ENCODE assay signal across 20 cellular contexts in genomic region chr1:184656221-184656620, GRCh38.
DNase-seq lines count a peak whose midpoint lies in the region; FAIRE-seq and TF ChIP-seq lines count a peak whose summit lies in the region.
"Had no signal": no experiment of that assay in that cellular context is flagged by ENCODE, and none has a peak within 500 bp of the region (broad histone marks: within the 10 kb centered on the region; RNA-seq: fewer than 3 reads in every experiment).

No MANE protein-coding gene starts in this region.

- H3K27ac Mint-ChIP-seq in astrocyte (ENCODE audit: unreplicated experiment) (no peak overlapping the region), mesothelial cell of epicardium (peak overlapping the region; percentile 24), Caco-2 (ENCODE audit: unreplicated experiment) (no peak overlapping the region)
- H3K27ac Mint-ChIP-seq: B cell; CD4-positive, alpha-beta T cell; GM23338 had no signal

- BruUV-seq in Caco-2 (replicated peaks; lab: Mats Ljungman, UMichigan), result no TSS peak

- H3K4me1 Mint-ChIP-seq in astrocyte (ENCODE audit: low read depth, unreplicated experiment) (no peaks in the 10 kb centered on the region), mesothelial cell of epicardium (peaks cover 11% of the 10 kb centered on the region), Caco-2 (ENCODE audit: low read depth, unreplicated experiment) (no peaks in the 10 kb centered on the region)
- H3K4me1 Mint-ChIP-seq: B cell had no signal

- no peak overlapping the region for H3K4me2 ChIP-seq in astrocyte (ENCODE audit: low read length)
- H3K4me2 ChIP-seq: GM23338 had no signal

- no peak overlapping the region for H3K4me3 Mint-ChIP-seq in astrocyte (ENCODE audit: unreplicated experiment)
- no peak overlapping the region for H3K4me3 Mint-ChIP-seq in mesothelial cell of epicardium
- no peak overlapping the region for H3K4me3 Mint-ChIP-seq in Caco-2 (ENCODE audit: unreplicated experiment)
- H3K4me3 Mint-ChIP-seq: B cell; CD4-positive, alpha-beta T cell; GM23338 had no signal

- peak; percentile 64 for DNase-seq in astrocyte (ENCODE audit: low read depth)
- no peak for DNase-seq in dorsolateral prefrontal cortex
- DNase-seq in mesothelial cell of epicardium (ENCODE audit: low spot score in 2 of 2, unreplicated experiment in 2 of 2), result no peak
- DNase-seq in testis, result no peak
- no peak for DNase-seq in ascending aorta (ENCODE audit: low spot score in 2 of 2)
- no peak for DNase-seq in NCI-H2081 (lab: John Stamatoyannopoulos, UW)
- no peak for DNase-seq in Caco-2
- DNase-seq: ACHN; C1 segment of cervical spinal cord; CD4-positive, alpha-beta T cell; DMS153; DMS79 treated with DMSO at 0.1 percent for 48 hours; EL; H7 had no signal

- no peak overlapping the region for H3K9ac ChIP-seq in astrocyte (ENCODE audit: low read length)

- H3K27me3 Mint-ChIP-seq in astrocyte (ENCODE audit: low read depth, unreplicated experiment) (no peaks in the 10 kb centered on the region), mesothelial cell of epicardium (ENCODE audit: low read depth) (no peaks in the 10 kb centered on the region), Caco-2 (ENCODE audit: insufficient read depth, unreplicated experiment) (peaks cover 3% of the 10 kb centered on the region)

- no peaks in the 10 kb centered on the region for H4K20me1 ChIP-seq in astrocyte (ENCODE audit: insufficient read depth, low read length)

- H3K27ac ChIP-seq in astrocyte (ENCODE audit: low read depth, low read length) (no peak overlapping the region), dorsolateral prefrontal cortex (peak overlapping the region in 31 of 59 donors; percentile 0 to 75 (median 39)), testis (peak overlapping the region; percentile 32 to 78), ascending aorta (no peak overlapping the region)

- 74 to 78% methylated on average over 2 of the region's 2 CpGs for WGBS in testis, 2 donors

- TF ChIP-seq POLR2A in testis (IDR thresholded peaks at IDR 0.05), result no peak

- no peak overlapping the region for H3K4me3 ChIP-seq in astrocyte (ENCODE audit: insufficient read depth, low read depth, low read length)
- no peak overlapping the region for H3K4me3 ChIP-seq in dorsolateral prefrontal cortex
- no peak overlapping the region for H3K4me3 ChIP-seq in testis
- no peak overlapping the region for H3K4me3 ChIP-seq in ascending aorta
- H3K4me3 ChIP-seq in Caco-2 (ENCODE audit: low read depth, low read length), result no peak overlapping the region
- H3K4me3 ChIP-seq: GM23338 had no signal

- FAIRE-seq in astrocyte (lab: Jason Lieb, UNC), result no peak
- FAIRE-seq: G401.6, GM12891, HepG2, HTR-8/SVneo had no signal

- H3K27me3 ChIP-seq in astrocyte (ENCODE audit: insufficient read depth, low read length) (no peaks in the 10 kb centered on the region), dorsolateral prefrontal cortex (no peaks in the 10 kb centered on the region), testis (no peaks in the 10 kb centered on the region), ascending aorta (no peaks in the 10 kb centered on the region), Caco-2 (replicated peaks; ENCODE audit: control insufficient read depth, insufficient read depth, low read length) (no peaks in the 10 kb centered on the region)

- no peaks in the 10 kb centered on the region for H3K4me1 ChIP-seq in astrocyte (ENCODE audit: insufficient read depth, low read length)
- peaks cover 15% of the 10 kb centered on the region for H3K4me1 ChIP-seq in testis
- no peaks in the 10 kb centered on the region for H3K4me1 ChIP-seq in ascending aorta
- H3K4me1 ChIP-seq in Caco-2, result no peaks in the 10 kb centered on the region

- H3K79me2 ChIP-seq in astrocyte (ENCODE audit: insufficient read depth, low read length), result no peaks in the 10 kb centered on the region

- H3K9me3 Mint-ChIP-seq in astrocyte (ENCODE audit: unreplicated experiment) (peaks cover 2% of the 10 kb centered on the region), mesothelial cell of epicardium (peaks cover 11% of the 10 kb centered on the region), Caco-2 (ENCODE audit: unreplicated experiment) (peaks cover 8% of the 10 kb centered on the region)
- H3K9me3 Mint-ChIP-seq: CD4-positive, alpha-beta T cell; GM23338 had no signal

- CTCF ChIA-PET in Caco-2 (lab: Charles Lee), result interaction anchor here (0.7 kb wide), 1 partner anchor 36 kb away, joined by 7 read pairs; no protein-coding TSS in a partner anchor

- H3K9me3 ChIP-seq in astrocyte (ENCODE audit: insufficient read depth, low read depth, low read length), result no peaks in the 10 kb centered on the region
- H3K9me3 ChIP-seq in testis, result no peaks in the 10 kb centered on the region
- no peaks in the 10 kb centered on the region for H3K9me3 ChIP-seq in ascending aorta
- H3K9me3 ChIP-seq in Caco-2, result 0 out of 2 replicates have a peak, but pooled peaks cover 3% of the 10 kb centered on the region

- POLR2A ChIA-PET in Caco-2 (lab: Charles Lee), result no interaction called here

- H2AFZ ChIP-seq in astrocyte (ENCODE audit: low read depth, low read length), result no peak overlapping the region
- H2AFZ ChIP-seq: GM23338 had no signal

- intact Hi-C loops in dorsolateral prefrontal cortex (cut with DNase I), result no loop called here
- intact Hi-C loops in testis (cut with DNase I; ENCODE audit: low total_unique reads), result no loop called here
- intact Hi-C loops in ascending aorta (cut with DNase I), result no loop called here
- intact Hi-C loops in Caco-2 (cut with micrococcal nuclease; ENCODE audit: unreplicated experiment), result no loop called here

- H3K36me3 Mint-ChIP-seq in astrocyte (ENCODE audit: low read depth, unreplicated experiment), result no peaks in the 10 kb centered on the region
- no peaks in the 10 kb centered on the region for H3K36me3 Mint-ChIP-seq in mesothelial cell of epicardium
- no peaks in the 10 kb centered on the region for H3K36me3 Mint-ChIP-seq in Caco-2 (ENCODE audit: insufficient read depth, unreplicated experiment)

- TF ChIP-seq CTCF in astrocyte (IDR thresholded peaks at IDR 0.05; ENCODE audit: insufficient read depth, low read depth, low read length), result no peak
- no peak for TF ChIP-seq CTCF in dorsolateral prefrontal cortex (IDR thresholded peaks at IDR 0.05 in 54 of 56, conservative IDR thresholded peaks at IDR 0.05 in 2 of 56; ENCODE audit: low read depth in 1 of 56, partially characterized antibody in 56 of 56)
- no peak for TF ChIP-seq CTCF in mesothelial cell of epicardium (IDR thresholded peaks at IDR 0.05; ENCODE audit: unreplicated experiment)
- no peak for TF ChIP-seq CTCF in testis (IDR thresholded peaks at IDR 0.05)
- TF ChIP-seq CTCF in ascending aorta (IDR thresholded peaks at IDR 0.05), result no peak
- TF ChIP-seq CTCF in Caco-2 (IDR thresholded peaks at IDR 0.05; ENCODE audit: insufficient read depth in 1 of 2, low read depth in 1 of 2, low read length in 1 of 2, severe bottlenecking in 1 of 2, unreplicated experiment in 1 of 2), result no peak

- H3K36me3 ChIP-seq in astrocyte (ENCODE audit: insufficient read depth, low read length) (no peaks in the 10 kb centered on the region), testis (ENCODE audit: low read depth, missing control alignments) (no peaks in the 10 kb centered on the region), ascending aorta (no peaks in the 10 kb centered on the region), Caco-2 (ENCODE audit: control insufficient read depth, insufficient read depth, low read length) (no peaks in the 10 kb centered on the region)

Comparison
In these comparisons a context has a peak if more than half of its experiments do, and no peak if none do; other contexts are left out.
1. H3K27ac ChIP-seq: peak in dorsolateral prefrontal cortex (31 of 59) and testis (2 of 2); none in astrocyte (single experiment) and ascending aorta (0 of 2).